Comparison of ENCODE assay signal across 7 cellular contexts in the genomic region with DNA sequence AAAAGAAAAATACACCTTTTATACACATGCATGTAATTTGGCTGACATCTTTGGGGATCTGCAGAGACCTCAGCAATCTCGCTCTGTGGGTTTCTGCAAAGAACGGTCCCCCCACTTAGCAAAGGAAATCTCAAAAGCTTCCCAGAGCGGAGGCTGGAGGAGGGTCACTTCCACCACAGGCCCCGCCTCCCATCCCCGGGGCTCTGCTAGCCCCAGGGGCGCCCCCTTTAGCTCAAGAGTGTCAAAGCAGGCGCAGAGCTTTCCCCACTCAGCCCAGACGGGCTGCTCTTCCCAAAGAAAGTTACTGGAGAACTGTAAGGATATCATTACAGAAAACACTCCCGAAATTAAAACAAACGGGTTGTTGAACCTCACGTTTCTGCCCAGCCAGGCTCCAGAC.
DNase-seq lines count a peak whose midpoint lies in the region; ATAC-seq and TF ChIP-seq lines count a peak whose summit lies in the region.

No MANE protein-coding gene starts in this region.

- H3K79me2 ChIP-seq in OCI-LY3 (ENCODE audit: low read length) = no peaks in the 10 kb centered on the region

- no peak overlapping the region for H3K9ac ChIP-seq in OCI-LY3 (ENCODE audit: low read length)

- H3K4me2 ChIP-seq in OCI-LY3 (ENCODE audit: low read length) = no peak overlapping the region

- DNase-seq in cardiac fibroblast (ENCODE audit: low read depth in 2 of 2) = peak; percentile 12 to 17
- peak; percentile 14 to 38 (median 16) for DNase-seq in stimulated activated CD4-positive, alpha-beta T cell treated with anti-CD3 and anti-CD28 coated beads, Interleukin-12 subunit alpha, Interleukin-12 subunit beta, amount 100 ng/mL, for 48 hours (ENCODE audit: low read depth in 2 of 3, low spot score in 1 of 3)
- no peak for DNase-seq in midbrain (lab: John Stamatoyannopoulos, UW)
- no peak for DNase-seq in NCI-H526 treated with DMSO at 0.1 percent for 48 hours (lab: John Stamatoyannopoulos, UW)

- no peaks in the 10 kb centered on the region for H3K27me3 ChIP-seq in OCI-LY3 (ENCODE audit: low read depth, low read length)

- no peaks in the 10 kb centered on the region for H4K20me1 ChIP-seq in OCI-LY3 (ENCODE audit: insufficient read depth, low read length)

- TF ChIP-seq CTCF in GM12875 (IDR thresholded peaks at IDR 0.05; ENCODE audit: borderline replicate concordance, insufficient read depth, low read depth, low read length) = peak; percentile 66
- TF ChIP-seq CTCF in OCI-LY3 (IDR thresholded peaks at IDR 0.05; ENCODE audit: low read depth, low read length) = peak; percentile 31
- peak; percentile 41 for TF ChIP-seq CTCF in cardiac fibroblast (IDR thresholded peaks at IDR 0.05; ENCODE audit: low read depth, low read length)

- H3K36me3 ChIP-seq in OCI-LY3 (replicated peaks; ENCODE audit: low read depth, low read length) = no peaks in the 10 kb centered on the region

- H3K27ac ChIP-seq in OCI-LY3 (ENCODE audit: low read length) = no peak overlapping the region

- H2AFZ ChIP-seq in OCI-LY3 (ENCODE audit: low read depth, low read length) = no peak overlapping the region

- no peak for ATAC-seq in GM19023 (IDR thresholded peaks at IDR 0.05; ENCODE audit: unreplicated experiment)

- H3K9me3 ChIP-seq in OCI-LY3 (ENCODE audit: insufficient read depth, low read length) = no peaks in the 10 kb centered on the region

- no peaks in the 10 kb centered on the region for H3K4me1 ChIP-seq in OCI-LY3 (ENCODE audit: low read length)

- H3K4me3 ChIP-seq in GM12875 (ENCODE audit: low read depth, low read length) (no peak overlapping the region), OCI-LY3 (ENCODE audit: low read length) (no peak overlapping the region), cardiac fibroblast (replicated peaks in 1 of 2; ENCODE audit: low read depth in 2 of 2, low read length in 2 of 2) (no peak overlapping the region)

Comparison
In these comparisons a context has a peak if more than half of its experiments do, and no peak if none do; other contexts are left out.
1. DNase-seq: peak in cardiac fibroblast (2 of 2) and stimulated activated CD4-positive, alpha-beta T cell treated with anti-CD3 and anti-CD28 coated beads, Interleukin-12 subunit alpha, Interleukin-12 subunit beta, amount 100 ng/mL, for 48 hours (3 of 3); none in midbrain (single experiment) and NCI-H526 treated with DMSO at 0.1 percent for 48 hours (single experiment).
2. Peak in every context shown above with its lines, with median percentiles within 50 percentile points of each other: CTCF ChIP-seq.